Comparison of ENCODE assay signal across 15 cellular contexts in the genomic region with DNA sequence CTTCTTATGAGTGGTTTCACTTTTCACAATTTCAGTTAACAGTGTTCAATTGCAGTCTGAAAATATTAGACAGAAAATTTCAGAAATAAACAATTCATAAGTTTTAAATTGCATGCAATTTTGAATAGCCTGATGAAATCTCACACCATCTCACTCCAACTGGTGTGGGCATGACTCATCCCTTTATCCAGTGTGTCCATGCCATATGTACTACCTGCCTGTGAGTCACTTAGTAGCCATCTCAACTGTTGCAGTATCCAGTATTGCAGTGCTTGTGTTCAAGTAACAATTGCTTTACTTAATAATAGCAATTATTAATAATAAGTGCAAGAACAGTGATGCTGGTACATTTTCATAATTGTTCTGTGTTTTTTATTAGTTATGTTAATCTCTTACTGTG.
DNase-seq lines count a peak whose midpoint lies in the region; ATAC-seq and TF ChIP-seq lines count a peak whose summit lies in the region.
"Had no signal": no experiment of that assay in that cellular context is flagged by ENCODE, and none has a peak within 500 bp of the region (broad histone marks: within the 10 kb centered on the region; RNA-seq: fewer than 3 reads in every experiment).

No MANE protein-coding gene starts in this region.

- H3K4ac ChIP-seq in trophoblast cell (ENCODE audit: low read depth, low read length): no peak overlapping the region

- no peaks in the 10 kb centered on the region for H3K9me3 ChIP-seq in trophoblast cell (ENCODE audit: insufficient read depth, low read depth, low read length)
- H3K9me3 ChIP-seq in spleen: peaks cover 0 to 8% (median 0%) of the 10 kb centered on the region in 8 donors
- H3K9me3 ChIP-seq: Caco-2 had no signal

- no peak for TF ChIP-seq CTCF in epithelial cell of esophagus (IDR thresholded peaks at IDR 0.05; ENCODE audit: insufficient read depth, low read depth, low read length, missing control alignments)
- no peak for TF ChIP-seq CTCF in spleen (IDR thresholded peaks at IDR 0.05 in 8 of 11, conservative IDR thresholded peaks at IDR 0.05 in 3 of 11)

- H4K12ac ChIP-seq in trophoblast cell (ENCODE audit: low read depth, low read length): no peak overlapping the region

- intact Hi-C loops in spleen (cut with DNase I; ENCODE audit: low total_unique reads): no loop called here

- H2BK12ac ChIP-seq in trophoblast cell (ENCODE audit: low read length): no peak overlapping the region

- H3K79me2 ChIP-seq in trophoblast cell (ENCODE audit: control insufficient read depth, insufficient read depth, low read length, poor library complexity): no peaks in the 10 kb centered on the region

- H3K14ac ChIP-seq in trophoblast cell (ENCODE audit: low read length): no peak overlapping the region

- no peak for TF ChIP-seq POLR2A in spleen (IDR thresholded peaks at IDR 0.05)

- no peak overlapping the region for H3K4me3 ChIP-seq in epithelial cell of esophagus (ENCODE audit: low read length)
- no peak overlapping the region for H3K4me3 ChIP-seq in trophoblast cell (ENCODE audit: low read depth, low read length)
- no peak overlapping the region for H3K4me3 ChIP-seq in spleen
- H3K4me3 ChIP-seq: lung had no signal

- no peaks in the 10 kb centered on the region for H3K79me1 ChIP-seq in trophoblast cell (ENCODE audit: low read length)

- no peak overlapping the region for H3K9ac ChIP-seq in trophoblast cell (ENCODE audit: low read length)

- no peak overlapping the region for H2BK5ac ChIP-seq in trophoblast cell (ENCODE audit: low read depth, low read length, poor library complexity)

- no peaks in the 10 kb centered on the region for H3K36me3 ChIP-seq in trophoblast cell (ENCODE audit: control insufficient read depth in 1 of 2, insufficient read depth in 2 of 2, low read length in 2 of 2)
- no peaks in the 10 kb centered on the region for H3K36me3 ChIP-seq in spleen

- H3K18ac ChIP-seq in trophoblast cell (ENCODE audit: low read length): no peak overlapping the region

- no peaks in the 10 kb centered on the region for H3K27me3 ChIP-seq in trophoblast cell (ENCODE audit: insufficient read depth, low read length)
- no peaks in the 10 kb centered on the region for H3K27me3 ChIP-seq in spleen (replicated peaks in 1 of 7)

- H3K4me2 ChIP-seq in trophoblast cell (ENCODE audit: low read length): no peak overlapping the region

- no peak overlapping the region for H2AK5ac ChIP-seq in trophoblast cell (ENCODE audit: low read length)

- H3K23ac ChIP-seq in trophoblast cell (ENCODE audit: low read length): no peak overlapping the region

- H3K4me1 ChIP-seq in trophoblast cell (ENCODE audit: control insufficient read depth in 1 of 2, insufficient read depth in 2 of 2, low read length in 2 of 2): no peaks in the 10 kb centered on the region
- H3K4me1 ChIP-seq in spleen: no peaks in the 10 kb centered on the region
- H3K4me1 ChIP-seq: Caco-2 had no signal

- no peak overlapping the region for H2AFZ ChIP-seq in trophoblast cell (ENCODE audit: insufficient read depth, low read length, poor library complexity)

- H3K27ac ChIP-seq in trophoblast cell (ENCODE audit: low read depth, low read length): no peak overlapping the region
- H3K27ac ChIP-seq in spleen: no peak overlapping the region

- no peak overlapping the region for H2BK120ac ChIP-seq in trophoblast cell (ENCODE audit: insufficient read depth, low read length, poor library complexity)

- ATAC-seq in HG02623 (IDR thresholded peaks at IDR 0.05; ENCODE audit: unreplicated experiment): no peak

- no peak overlapping the region for H4K91ac ChIP-seq in trophoblast cell (ENCODE audit: low read depth, low read length)

- DNase-seq in GM04504 (ENCODE audit: low read depth) (peak; percentile 15), OCI-M1 (lab: John Stamatoyannopoulos, UW) (peak; percentile 44), epithelial cell of esophagus (ENCODE audit: low read depth) (peak; percentile 96), trophoblast cell (peak; percentile 66 to 81), spleen (no peak), AG08396 (ENCODE audit: low spot score) (no peak), hippocampal formation (lab: John Stamatoyannopoulos, UW) (no peak)
- DNase-seq: Caco-2, hypothalamus, MV-4-11, NCI-H345, nucleus accumbens, SHP77 treated with DMSO at 0.1 percent for 48 hours had no signal

- H4K8ac ChIP-seq in trophoblast cell (ENCODE audit: low read depth, low read length): no peak overlapping the region

Comparison
In these comparisons a context has a peak if more than half of its experiments do, and no peak if none do; other contexts are left out.
1. DNase-seq: peak in GM04504 (single experiment), OCI-M1 (single experiment), epithelial cell of esophagus (single experiment) and trophoblast cell (2 of 2); none in spleen (single experiment), AG08396 (single experiment) and hippocampal formation (0 of 2).